Comparison of ENCODE assay signal across 1 cellular context in the genomic region with DNA sequence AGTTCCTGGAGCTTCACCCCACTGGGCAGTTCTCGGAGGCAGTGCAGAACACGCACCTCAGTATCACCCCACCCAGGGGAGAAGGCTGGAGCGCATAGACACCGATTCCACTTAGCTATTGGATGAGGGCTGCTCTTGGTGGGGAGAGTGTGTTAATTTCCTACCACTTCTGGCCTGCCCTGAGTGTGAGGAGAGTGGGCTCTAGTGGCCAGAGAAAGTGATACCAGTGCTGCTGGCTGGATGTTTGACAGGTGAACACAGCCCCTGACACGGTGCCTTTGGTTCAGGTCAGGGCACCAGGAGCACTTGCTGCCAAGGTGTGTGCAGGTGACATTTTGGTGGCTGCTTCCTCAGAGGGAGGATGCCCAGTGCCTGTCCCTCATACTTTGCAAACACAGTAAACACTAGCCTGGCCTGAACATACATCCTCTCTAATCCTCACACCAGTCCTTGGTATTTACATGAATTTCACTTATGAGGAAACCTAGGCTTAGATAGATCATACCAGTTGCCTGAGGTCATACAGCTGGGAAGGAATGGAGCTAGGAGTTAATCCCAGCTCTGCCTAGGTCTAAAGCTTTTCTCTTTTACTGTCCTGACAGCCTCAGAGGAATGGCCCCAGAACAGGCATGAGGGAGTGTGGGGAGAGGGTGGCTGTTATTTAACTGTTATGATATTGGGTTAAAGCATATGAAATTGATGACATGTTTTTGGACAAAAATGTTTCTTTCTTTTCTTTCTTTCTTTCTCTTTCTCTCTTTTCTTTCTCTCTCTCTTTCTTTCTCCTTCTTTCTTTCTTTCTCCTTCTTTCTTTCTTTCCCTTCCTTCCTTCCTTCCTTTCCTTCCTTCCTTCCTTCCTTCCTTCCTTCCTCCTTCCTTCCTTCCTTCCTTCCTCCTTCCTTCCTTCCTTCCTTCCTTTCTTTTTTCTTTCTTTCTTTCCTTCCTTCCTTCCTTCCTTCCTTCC.
TF ChIP-seq lines count a peak whose summit lies in the region.

No MANE protein-coding gene starts in this region.

TF ChIP-seq in GM12878, 131 proteins besides CTCF, POLR2A, EP300 and RAD21:
- TF ChIP-seq, protein P1, sequence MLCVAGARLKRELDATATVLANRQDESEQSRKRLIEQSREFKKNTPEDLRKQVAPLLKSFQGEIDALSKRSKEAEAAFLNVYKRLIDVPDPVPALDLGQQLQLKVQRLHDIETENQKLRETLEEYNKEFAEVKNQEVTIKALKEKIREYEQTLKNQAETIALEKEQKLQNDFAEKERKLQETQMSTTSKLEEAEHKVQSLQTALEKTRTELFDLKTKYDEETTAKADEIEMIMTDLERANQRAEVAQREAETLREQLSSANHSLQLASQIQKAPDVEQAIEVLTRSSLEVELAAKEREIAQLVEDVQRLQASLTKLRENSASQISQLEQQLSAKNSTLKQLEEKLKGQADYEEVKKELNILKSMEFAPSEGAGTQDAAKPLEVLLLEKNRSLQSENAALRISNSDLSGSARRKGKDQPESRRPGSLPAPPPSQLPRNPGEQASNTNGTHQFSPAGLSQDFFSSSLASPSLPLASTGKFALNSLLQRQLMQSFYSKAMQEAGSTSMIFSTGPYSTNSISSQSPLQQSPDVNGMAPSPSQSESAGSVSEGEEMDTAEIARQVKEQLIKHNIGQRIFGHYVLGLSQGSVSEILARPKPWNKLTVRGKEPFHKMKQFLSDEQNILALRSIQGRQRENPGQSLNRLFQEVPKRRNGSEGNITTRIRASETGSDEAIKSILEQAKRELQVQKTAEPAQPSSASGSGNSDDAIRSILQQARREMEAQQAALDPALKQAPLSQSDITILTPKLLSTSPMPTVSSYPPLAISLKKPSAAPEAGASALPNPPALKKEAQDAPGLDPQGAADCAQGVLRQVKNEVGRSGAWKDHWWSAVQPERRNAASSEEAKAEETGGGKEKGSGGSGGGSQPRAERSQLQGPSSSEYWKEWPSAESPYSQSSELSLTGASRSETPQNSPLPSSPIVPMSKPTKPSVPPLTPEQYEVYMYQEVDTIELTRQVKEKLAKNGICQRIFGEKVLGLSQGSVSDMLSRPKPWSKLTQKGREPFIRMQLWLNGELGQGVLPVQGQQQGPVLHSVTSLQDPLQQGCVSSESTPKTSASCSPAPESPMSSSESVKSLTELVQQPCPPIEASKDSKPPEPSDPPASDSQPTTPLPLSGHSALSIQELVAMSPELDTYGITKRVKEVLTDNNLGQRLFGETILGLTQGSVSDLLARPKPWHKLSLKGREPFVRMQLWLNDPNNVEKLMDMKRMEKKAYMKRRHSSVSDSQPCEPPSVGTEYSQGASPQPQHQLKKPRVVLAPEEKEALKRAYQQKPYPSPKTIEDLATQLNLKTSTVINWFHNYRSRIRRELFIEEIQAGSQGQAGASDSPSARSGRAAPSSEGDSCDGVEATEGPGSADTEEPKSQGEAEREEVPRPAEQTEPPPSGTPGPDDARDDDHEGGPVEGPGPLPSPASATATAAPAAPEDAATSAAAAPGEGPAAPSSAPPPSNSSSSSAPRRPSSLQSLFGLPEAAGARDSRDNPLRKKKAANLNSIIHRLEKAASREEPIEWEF (IDR thresholded peaks at IDR 0.05; ENCODE audit: insufficient replicate concordance, low read depth, low read length): no peak
- TF ChIP-seq SMARCA5 (IDR thresholded peaks at IDR 0.05) (peak; percentile 56; the same call in 1 of the 2 replicates), SMC3 (IDR thresholded peaks at IDR 0.05; ENCODE audit: borderline replicate concordance, low read length) (peak; percentile 66), SREBF2 (IDR thresholded peaks at IDR 0.05; ENCODE audit: low read length) (no peak), HCFC1 (IDR thresholded peaks at IDR 0.05; ENCODE audit: low read length) (no peak), MEF2A (IDR thresholded peaks at IDR 0.05; ENCODE audit: insufficient read depth, low read depth, low read length) (no peak), POU2F2 (IDR thresholded peaks at IDR 0.05; ENCODE audit: borderline replicate concordance, low read depth, low read length) (0 out of 3 replicates have a peak, but pooled peaks have one; percentile 17), KAT2A (conservative IDR thresholded peaks at IDR 0.05; ENCODE audit: control insufficient read depth, low read depth, low read length) (no peak)
- TF ChIP-seq, protein P2, sequence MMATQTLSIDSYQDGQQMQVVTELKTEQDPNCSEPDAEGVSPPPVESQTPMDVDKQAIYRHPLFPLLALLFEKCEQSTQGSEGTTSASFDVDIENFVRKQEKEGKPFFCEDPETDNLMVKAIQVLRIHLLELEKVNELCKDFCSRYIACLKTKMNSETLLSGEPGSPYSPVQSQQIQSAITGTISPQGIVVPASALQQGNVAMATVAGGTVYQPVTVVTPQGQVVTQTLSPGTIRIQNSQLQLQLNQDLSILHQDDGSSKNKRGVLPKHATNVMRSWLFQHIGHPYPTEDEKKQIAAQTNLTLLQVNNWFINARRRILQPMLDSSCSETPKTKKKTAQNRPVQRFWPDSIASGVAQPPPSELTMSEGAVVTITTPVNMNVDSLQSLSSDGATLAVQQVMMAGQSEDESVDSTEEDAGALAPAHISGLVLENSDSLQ (IDR thresholded peaks at IDR 0.05): peak; percentile 23; the same call in 1 of the 2 replicates
- TF ChIP-seq, protein P3, sequence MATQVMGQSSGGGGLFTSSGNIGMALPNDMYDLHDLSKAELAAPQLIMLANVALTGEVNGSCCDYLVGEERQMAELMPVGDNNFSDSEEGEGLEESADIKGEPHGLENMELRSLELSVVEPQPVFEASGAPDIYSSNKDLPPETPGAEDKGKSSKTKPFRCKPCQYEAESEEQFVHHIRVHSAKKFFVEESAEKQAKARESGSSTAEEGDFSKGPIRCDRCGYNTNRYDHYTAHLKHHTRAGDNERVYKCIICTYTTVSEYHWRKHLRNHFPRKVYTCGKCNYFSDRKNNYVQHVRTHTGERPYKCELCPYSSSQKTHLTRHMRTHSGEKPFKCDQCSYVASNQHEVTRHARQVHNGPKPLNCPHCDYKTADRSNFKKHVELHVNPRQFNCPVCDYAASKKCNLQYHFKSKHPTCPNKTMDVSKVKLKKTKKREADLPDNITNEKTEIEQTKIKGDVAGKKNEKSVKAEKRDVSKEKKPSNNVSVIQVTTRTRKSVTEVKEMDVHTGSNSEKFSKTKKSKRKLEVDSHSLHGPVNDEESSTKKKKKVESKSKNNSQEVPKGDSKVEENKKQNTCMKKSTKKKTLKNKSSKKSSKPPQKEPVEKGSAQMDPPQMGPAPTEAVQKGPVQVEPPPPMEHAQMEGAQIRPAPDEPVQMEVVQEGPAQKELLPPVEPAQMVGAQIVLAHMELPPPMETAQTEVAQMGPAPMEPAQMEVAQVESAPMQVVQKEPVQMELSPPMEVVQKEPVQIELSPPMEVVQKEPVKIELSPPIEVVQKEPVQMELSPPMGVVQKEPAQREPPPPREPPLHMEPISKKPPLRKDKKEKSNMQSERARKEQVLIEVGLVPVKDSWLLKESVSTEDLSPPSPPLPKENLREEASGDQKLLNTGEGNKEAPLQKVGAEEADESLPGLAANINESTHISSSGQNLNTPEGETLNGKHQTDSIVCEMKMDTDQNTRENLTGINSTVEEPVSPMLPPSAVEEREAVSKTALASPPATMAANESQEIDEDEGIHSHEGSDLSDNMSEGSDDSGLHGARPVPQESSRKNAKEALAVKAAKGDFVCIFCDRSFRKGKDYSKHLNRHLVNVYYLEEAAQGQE (IDR thresholded peaks at IDR 0.05; ENCODE audit: low read depth, low read length): no peak
- TF ChIP-seq, protein P4, sequence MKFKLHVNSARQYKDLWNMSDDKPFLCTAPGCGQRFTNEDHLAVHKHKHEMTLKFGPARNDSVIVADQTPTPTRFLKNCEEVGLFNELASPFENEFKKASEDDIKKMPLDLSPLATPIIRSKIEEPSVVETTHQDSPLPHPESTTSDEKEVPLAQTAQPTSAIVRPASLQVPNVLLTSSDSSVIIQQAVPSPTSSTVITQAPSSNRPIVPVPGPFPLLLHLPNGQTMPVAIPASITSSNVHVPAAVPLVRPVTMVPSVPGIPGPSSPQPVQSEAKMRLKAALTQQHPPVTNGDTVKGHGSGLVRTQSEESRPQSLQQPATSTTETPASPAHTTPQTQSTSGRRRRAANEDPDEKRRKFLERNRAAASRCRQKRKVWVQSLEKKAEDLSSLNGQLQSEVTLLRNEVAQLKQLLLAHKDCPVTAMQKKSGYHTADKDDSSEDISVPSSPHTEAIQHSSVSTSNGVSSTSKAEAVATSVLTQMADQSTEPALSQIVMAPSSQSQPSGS (IDR thresholded peaks at IDR 0.05; ENCODE audit: low read length): no peak
- TF ChIP-seq, protein P5, sequence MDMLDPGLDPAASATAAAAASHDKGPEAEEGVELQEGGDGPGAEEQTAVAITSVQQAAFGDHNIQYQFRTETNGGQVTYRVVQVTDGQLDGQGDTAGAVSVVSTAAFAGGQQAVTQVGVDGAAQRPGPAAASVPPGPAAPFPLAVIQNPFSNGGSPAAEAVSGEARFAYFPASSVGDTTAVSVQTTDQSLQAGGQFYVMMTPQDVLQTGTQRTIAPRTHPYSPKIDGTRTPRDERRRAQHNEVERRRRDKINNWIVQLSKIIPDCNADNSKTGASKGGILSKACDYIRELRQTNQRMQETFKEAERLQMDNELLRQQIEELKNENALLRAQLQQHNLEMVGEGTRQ (IDR thresholded peaks at IDR 0.05; ENCODE audit: borderline replicate concordance, low read depth, low read length): no peak
